In the genomic region with DNA sequence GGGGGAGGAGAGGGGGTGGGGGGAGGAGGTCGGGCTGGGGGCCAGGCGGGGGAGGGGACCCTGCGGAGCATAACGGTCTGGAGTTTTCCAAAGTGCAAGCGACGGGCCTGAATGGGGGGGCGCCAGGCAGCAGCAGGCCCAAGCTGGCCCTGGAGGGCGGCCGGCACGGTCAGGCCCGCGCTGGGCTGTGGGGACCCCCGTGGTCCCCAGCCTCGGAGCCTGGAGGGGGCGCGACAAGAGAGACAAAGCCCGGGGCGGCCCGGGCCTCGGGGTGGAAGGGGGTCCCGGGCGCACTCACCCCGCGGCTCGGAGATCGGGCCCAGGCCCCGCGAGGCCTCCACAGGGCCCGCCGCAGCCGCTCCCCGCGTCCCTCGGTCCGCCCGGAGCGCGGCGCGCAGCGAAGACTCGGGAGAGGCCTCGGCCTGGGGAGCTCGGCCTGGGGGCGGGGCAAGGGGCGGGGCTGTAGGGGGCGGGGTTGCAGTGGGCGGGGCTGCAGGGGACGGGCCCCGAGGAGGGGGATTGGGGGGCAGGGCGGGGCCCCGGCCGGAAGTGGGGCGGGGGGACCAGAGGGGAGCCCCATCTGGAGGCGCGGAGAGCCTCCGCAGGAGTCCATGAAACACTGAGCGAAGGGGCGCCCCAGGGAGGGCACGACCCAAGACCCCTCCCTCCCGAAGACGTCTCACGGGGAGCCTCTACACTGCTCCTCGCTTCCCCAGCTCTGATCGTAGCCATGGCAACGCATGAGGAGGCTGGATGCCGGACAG, we compare ENCODE assay signal across 8 cellular contexts. TPM values are rescaled to one million over a fixed set of nuclear protein-coding genes. Genes with fewer than 3 reads are reported as not detected.
DNase-seq lines count a peak whose midpoint lies in the region; ATAC-seq and TF ChIP-seq lines count a peak whose summit lies in the region.

No MANE protein-coding gene starts in this region.

- peak overlapping the region; percentile 86 for H3K4me3 Mint-ChIP-seq in endothelial cell (ENCODE audit: unreplicated experiment)

- H3K9me3 Mint-ChIP-seq in endothelial cell (ENCODE audit: unreplicated experiment): no peaks in the 10 kb centered on the region

- H3K36me3 Mint-ChIP-seq in endothelial cell (ENCODE audit: low read depth, unreplicated experiment): peaks cover 4% of the 10 kb centered on the region

- no peak for TF ChIP-seq CTCF in endothelial cell (IDR thresholded peaks at IDR 0.05; ENCODE audit: unreplicated experiment)

- ATAC-seq in GM21619 (IDR thresholded peaks at IDR 0.05; ENCODE audit: unreplicated experiment): no peak

- DNase-seq in NCI-H1105 (lab: John Stamatoyannopoulos, UW): peak; percentile 74
- peak; percentile 82 for DNase-seq in activated CD8-positive, alpha-beta memory T cell treated with anti-CD3 and anti-CD28 coated beads for 24 hours
- DNase-seq in endothelial cell (ENCODE audit: low spot score): peak; percentile 65
- DNase-seq in midbrain (lab: John Stamatoyannopoulos, UW): peak; percentile 75
- DNase-seq in stimulated activated CD8-positive, alpha-beta memory T cell treated with anti-CD3 and anti-CD28 coated beads, Interleukin-15, amount 100 ng/mL, for 24 hours (ENCODE audit: low read depth): peak; percentile 21
- DNase-seq in HT-29 (ENCODE audit: low spot score): no peak

- peaks cover under 1% of the 10 kb centered on the region for H3K4me1 Mint-ChIP-seq in endothelial cell (ENCODE audit: unreplicated experiment)

- no peak overlapping the region for H3K27ac Mint-ChIP-seq in endothelial cell (ENCODE audit: unreplicated experiment)

- H3K27me3 Mint-ChIP-seq in endothelial cell (ENCODE audit: unreplicated experiment): peaks cover 14% of the 10 kb centered on the region

- peak overlapping the region; percentile 38; the same call in 1 of the 2 replicates for H3K4me3 ChIP-seq in GM08714 (ENCODE audit: low read length)

RNA-seq across cellular contexts. Expression of gene PTPRS, which starts 47.6 kb away (rescaled TPM):
- 93.7 TPM for total RNA-seq in endothelial cell (ENCODE audit: unreplicated experiment)
- total RNA-seq in HT-29 (2014; rRNA removed; shearing (Covaris generic)): 0.03 and 0.08 TPM in 2 replicates

Comparison
In these comparisons a context has a peak if more than half of its experiments do, and no peak if none do; other contexts are left out.
1. RNA of gene PTPRS, which starts 47.6 kb away (total RNA-seq): 93.7 TPM in endothelial cell (single experiment); 0.03 to 0.08 TPM in HT-29; every median in the first group is over 10 times any median in the second.